Comparison of ENCODE assay signal across 32 cellular contexts in the genomic region with DNA sequence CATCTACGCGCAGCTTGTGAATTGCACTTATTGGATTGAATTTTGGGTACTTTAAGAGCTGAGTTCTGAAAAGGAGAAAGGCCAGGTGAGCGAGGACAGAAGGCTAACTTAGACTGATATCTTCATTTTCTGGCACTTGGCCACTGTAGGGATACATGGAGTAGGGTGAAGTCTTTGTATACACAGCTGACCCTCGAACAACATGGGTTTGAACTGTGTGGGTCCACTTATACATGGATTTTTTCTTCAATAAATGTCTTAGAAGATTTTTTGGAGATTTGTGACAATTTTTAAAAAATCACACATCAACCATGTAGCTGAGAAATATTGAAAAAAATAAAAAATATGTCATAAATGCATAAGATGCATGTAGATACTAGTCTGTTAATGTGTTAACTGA.
"Had no signal": no experiment of that assay in that cellular context is flagged by ENCODE, and none has a peak within 500 bp of the region (broad histone marks: within the 10 kb centered on the region; RNA-seq: fewer than 3 reads in every experiment).

No MANE protein-coding gene starts in this region.

- H3K27ac ChIP-seq: KMS-11, Peyer's patch, SJSA1, SK-N-MC had no signal

- H3K4me2 ChIP-seq: KMS-11 had no signal

- H3K36me3 ChIP-seq: Peyer's patch, SJSA1 had no signal

- DNase-seq: Karpas-422; KBM-7; MM.1S; MV-4-11; NCI-H1092; NCI-H1105; NCI-H1417 treated with DMSO at 0.1 percent for 48 hours; NCI-H1436 treated with DMSO at 0.1 percent for 48 hours; NCI-H1694 treated with DMSO at 0.1 percent for 48 hours; NCI-H187 treated with DMSO at 0.1 percent for 48 hours; NCI-H2029; NCI-H2081; NCI-H2171 treated with DMSO at 0.1 percent for 48 hours; NCI-H2227 treated with DMSO at 0.1 percent for 48 hours; NCI-H345; NCI-H446; NCI-H510A treated with DMSO at 0.1 percent for 48 hours; NCI-H524 treated with DMSO at 0.1 percent for 48 hours; NCI-H526 treated with DMSO at 0.1 percent for 48 hours; NCI-H774; NK-92 treated with Interleukin-12 subunit alpha and Interleukin-12 subunit beta, amount 100 ng/mL, for 24 hours; OCI-M1; PC-3; Peyer's patch; Right ventricle myocardium superior; RPMI8226; SHP77 treated with DMSO at 0.1 percent for 48 hours; SW 1271 had no signal

- ATAC-seq: PC-3, SK-N-SH treated with all-trans-retinoic acid at 6 μM for 48 hours had no signal

- H3K9ac ChIP-seq: KMS-11 had no signal

- H3K27me3 ChIP-seq: Peyer's patch, SJSA1 had no signal

- H3K4me3 ChIP-seq: Peyer's patch, SJSA1, SK-N-MC had no signal

- H3K9me3 ChIP-seq: Peyer's patch, SJSA1 had no signal
